ENCODE assay signal across 21 cellular contexts in the genomic region with DNA sequence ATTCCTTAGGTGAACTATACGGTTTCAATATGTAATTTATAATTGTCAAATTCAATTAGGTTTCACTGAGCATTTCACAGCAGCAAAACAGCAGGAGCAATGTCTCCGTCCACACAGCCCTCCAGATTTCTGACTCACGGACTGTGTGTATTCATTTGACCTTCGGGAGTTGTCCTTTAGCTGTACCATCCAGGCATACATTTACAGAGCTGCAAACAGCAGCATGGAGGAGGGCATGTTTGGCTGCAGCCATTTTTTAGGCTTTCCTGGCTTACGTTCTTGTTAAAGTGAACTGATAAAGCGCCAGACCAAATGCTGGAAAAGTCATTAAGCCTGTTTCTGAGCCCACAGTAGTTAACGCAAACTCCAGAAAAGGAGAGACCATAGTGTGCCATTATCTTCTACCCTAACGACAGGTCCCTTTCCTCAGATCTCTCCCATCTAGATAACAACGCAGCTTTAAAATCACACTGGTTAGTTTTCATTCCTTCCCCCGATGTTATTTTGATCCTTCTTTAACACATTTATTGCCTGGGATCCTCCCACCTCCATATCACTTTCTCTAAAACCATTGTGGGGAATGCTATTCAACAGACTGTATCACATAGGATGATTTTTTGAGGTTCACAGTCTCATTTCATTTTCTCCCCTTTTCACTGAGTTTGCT.
"Had no signal": no experiment of that assay in that cellular context is flagged by ENCODE, and none has a peak within 500 bp of the region (broad histone marks: within the 10 kb centered on the region; RNA-seq: fewer than 3 reads in every experiment).

No MANE protein-coding gene starts in this region.

- H3K36me3 ChIP-seq: adrenal gland, gastroesophageal sphincter, heart right ventricle, transverse colon had no signal

- DNase-seq: activated CD4-positive, alpha-beta memory T cell treated with anti-CD3 and anti-CD28 coated beads for 36 hours; activated CD4-positive, alpha-beta T cell treated with anti-CD3 and anti-CD28 coated beads for 36 hours; activated CD8-positive, alpha-beta memory T cell treated with anti-CD3 and anti-CD28 coated beads, Interleukin-2, amount 10 ng/mL, durations not matched to agents 7 days and 5 days; activated naive CD4-positive, alpha-beta T cell treated with anti-CD3 and anti-CD28 coated beads, Interleukin-2, amount 10 ng/mL, durations not matched to agents 7 days and 5 days; activated T-cell treated with anti-CD3 and anti-CD28 coated beads, Interleukin-2, amount 50 U/mL, for 24 hours; adrenal gland; body of pancreas; effector memory CD8-positive, alpha-beta T cell; erythroblast; heart right ventricle; left colon; naive B cell; stimulated activated CD4-positive, alpha-beta T cell treated with anti-CD3 and anti-CD28 coated beads, Interleukin-4, amount 100 ng/mL, for 24 hours; stimulated activated naive CD4-positive, alpha-beta T cell; T-cell; T1000; transverse colon had no signal

- H3K27ac ChIP-seq: adrenal gland, body of pancreas, gastroesophageal sphincter, skin epidermis, transverse colon, VCaP had no signal

- H3K27me3 ChIP-seq: body of pancreas had no signal

- H3K4me3 ChIP-seq: adrenal gland, body of pancreas, gastroesophageal sphincter, heart right ventricle, lung, skin epidermis, transverse colon had no signal

- H3K9me3 ChIP-seq: adrenal gland, body of pancreas, gastroesophageal sphincter, heart right ventricle, transverse colon had no signal

- H3K4me1 ChIP-seq: body of pancreas had no signal

- ATAC-seq: activated CD4-positive, alpha-beta T cell treated with anti-CD3 and anti-CD28 coated beads for 36 hours; activated CD8-positive, alpha-beta memory T cell treated with anti-CD3 and anti-CD28 coated beads, Interleukin-2, amount 10 ng/mL, durations not matched to agents 7 days and 5 days; body of pancreas; effector memory CD8-positive, alpha-beta T cell; gastroesophageal sphincter; heart right ventricle; left colon; T-cell had no signal
